15 cellular contexts compared by ENCODE assay signal in genomic region chr1:154270833-154271232, GRCh38. TPM values are rescaled to one million over a fixed set of nuclear protein-coding genes. Genes with fewer than 3 reads are reported as not detected.
DNase-seq lines count a peak whose midpoint lies in the region; TF ChIP-seq lines count a peak whose summit lies in the region.
"Had no signal": no experiment of that assay in that cellular context is flagged by ENCODE, and none has a peak within 500 bp of the region (broad histone marks: within the 10 kb centered on the region; RNA-seq: fewer than 3 reads in every experiment).

No MANE protein-coding gene starts in this region.

- DNase-seq in Caco-2 (no peak), nephron progenitor cell (no peak), NOMO-1 treated with DMSO at 0.1 percent for 48 hours (lab: John Stamatoyannopoulos, UW; ENCODE audit: unreplicated experiment) (no peak), mesendoderm (no peak), esophagus muscularis mucosa (ENCODE audit: extremely low spot score) (no peak), mesenteric fat pad (ENCODE audit: low spot score) (no peak)
- DNase-seq in activated naive CD8-positive, alpha-beta T cell treated with anti-CD3 and anti-CD28 coated beads for 36 hours: no peak
- DNase-seq: COR-L47, NCI-H1694, right cardiac atrium, Right ventricle myocardium superior had no signal

- H3K9me3 ChIP-seq in Caco-2 (no peaks in the 10 kb centered on the region), HEK293 (ENCODE audit: control insufficient read depth, insufficient read depth, low read depth, low read length) (no peaks in the 10 kb centered on the region), esophagus muscularis mucosa (no peaks in the 10 kb centered on the region)
- H3K9me3 ChIP-seq: mucosa of descending colon had no signal

- H3K27me3 ChIP-seq in Caco-2 (replicated peaks; ENCODE audit: control insufficient read depth, insufficient read depth, low read length) (no peaks in the 10 kb centered on the region), mesendoderm (ENCODE audit: insufficient read depth, low read length, poor library complexity) (no peaks in the 10 kb centered on the region), esophagus muscularis mucosa (no peaks in the 10 kb centered on the region)

- H3K23ac ChIP-seq in mesendoderm (ENCODE audit: low read length): no peak overlapping the region

- H3K9ac ChIP-seq in mesendoderm (ENCODE audit: low read length): no peak overlapping the region

- TF ChIP-seq POLR2A in esophagus muscularis mucosa (IDR thresholded peaks at IDR 0.05; ENCODE audit: low read depth): no peak

- TF ChIP-seq CTCF in Caco-2 (IDR thresholded peaks at IDR 0.05; ENCODE audit: insufficient read depth in 1 of 2, low read depth in 1 of 2, low read length in 1 of 2, severe bottlenecking in 1 of 2, unreplicated experiment in 1 of 2) (no peak), HEK293 (tag by site-specific recombination; IDR thresholded peaks at IDR 0.05) (no peak), nephron progenitor cell (IDR thresholded peaks at IDR 0.05) (no peak), esophagus muscularis mucosa (IDR thresholded peaks at IDR 0.05) (no peak)

- no peak overlapping the region for H3K56ac ChIP-seq in mesendoderm (ENCODE audit: low read length)

- TF ChIP-seq EP300 in esophagus muscularis mucosa (IDR thresholded peaks at IDR 0.05): no peak

- POLR2A ChIA-PET in Caco-2 (lab: Charles Lee) (no interaction called here), HEK293 (lab: Yijun Ruan, JAX) (no interaction called here)

- H3K27me3 Mint-ChIP-seq in Caco-2 (ENCODE audit: insufficient read depth, unreplicated experiment) (no peaks in the 10 kb centered on the region), nephron progenitor cell (ENCODE audit: low read depth, poor library complexity) (no peaks in the 10 kb centered on the region)
- no peaks in the 10 kb centered on the region for H3K27me3 Mint-ChIP-seq in activated naive CD8-positive, alpha-beta T cell treated with anti-CD3 and anti-CD28 coated beads for 36 hours

- CTCF ChIA-PET in Caco-2 (lab: Charles Lee) (interaction anchor here (1.9 to 3.1 kb wide), 2 partner anchors 64 to 71 kb away, joined by 7 to 21 read pairs; no protein-coding TSS in a partner anchor), HEK293 (lab: Yijun Ruan, JAX) (interaction anchor here (0.6 to 1.8 kb wide), 10 partner anchors 9 to 599 kb away, joined by 3 to 11 read pairs (median 4); no protein-coding TSS in a partner anchor)

- peak overlapping the region; percentile 28; the same call in 1 of the 2 replicates for H3K27ac ChIP-seq in HEK293 (ENCODE audit: extremely low read depth, low read depth, low read length)
- no peak overlapping the region for H3K27ac ChIP-seq in mesendoderm (ENCODE audit: low read depth, low read length)
- peak overlapping the region in 1 of 4 donors; percentile 92 for H3K27ac ChIP-seq in esophagus muscularis mucosa (replicated peaks in 1 of 4)
- H3K27ac ChIP-seq: coronary artery had no signal

- H3K4me2 ChIP-seq in mesendoderm (ENCODE audit: low read length): no peak overlapping the region

- no peaks in the 10 kb centered on the region for H3K9me3 Mint-ChIP-seq in Caco-2 (ENCODE audit: unreplicated experiment)
- H3K9me3 Mint-ChIP-seq in activated naive CD8-positive, alpha-beta T cell treated with anti-CD3 and anti-CD28 coated beads for 36 hours: no peaks in the 10 kb centered on the region
- H3K9me3 Mint-ChIP-seq in nephron progenitor cell: no peaks in the 10 kb centered on the region

- H2BK120ac ChIP-seq in mesendoderm (ENCODE audit: low read depth, low read length): no peak overlapping the region

- H2AK5ac ChIP-seq in mesendoderm (ENCODE audit: low read length): no peak overlapping the region

- H2BK15ac ChIP-seq in mesendoderm (replicated peaks; ENCODE audit: low read depth): no peak overlapping the region

- no peak overlapping the region for H4K5ac ChIP-seq in mesendoderm (ENCODE audit: low read length)

- H4K8ac ChIP-seq in mesendoderm (ENCODE audit: low read depth, low read length): no peak overlapping the region

- H3K36me3 Mint-ChIP-seq in Caco-2 (ENCODE audit: insufficient read depth, unreplicated experiment) (peaks cover 86% of the 10 kb centered on the region), nephron progenitor cell (ENCODE audit: low read depth) (peaks cover 29% of the 10 kb centered on the region)
- H3K36me3 Mint-ChIP-seq in activated naive CD8-positive, alpha-beta T cell treated with anti-CD3 and anti-CD28 coated beads for 36 hours: peaks cover 50% of the 10 kb centered on the region

- peak overlapping the region; percentile 88 for H3K4me3 Mint-ChIP-seq in Caco-2 (ENCODE audit: unreplicated experiment)
- H3K4me3 Mint-ChIP-seq in activated naive CD8-positive, alpha-beta T cell treated with anti-CD3 and anti-CD28 coated beads for 36 hours: peak overlapping the region; percentile 51
- peak overlapping the region; percentile 99 for H3K4me3 Mint-ChIP-seq in nephron progenitor cell

- H3K4me3 ChIP-seq in Caco-2 (ENCODE audit: low read depth, low read length): no peak overlapping the region
- H3K4me3 ChIP-seq in HEK293 (ENCODE audit: low read depth, low read length): no peak overlapping the region
- H3K4me3 ChIP-seq in mesendoderm (ENCODE audit: low read length): no peak overlapping the region
- H3K4me3 ChIP-seq in esophagus muscularis mucosa: no peak overlapping the region
- H3K4me3 ChIP-seq: mucosa of descending colon had no signal

- H3K4me1 Mint-ChIP-seq in Caco-2 (ENCODE audit: low read depth, unreplicated experiment) (peaks cover 22% of the 10 kb centered on the region), nephron progenitor cell (peaks cover 29% of the 10 kb centered on the region)
- H3K4me1 Mint-ChIP-seq in activated naive CD8-positive, alpha-beta T cell treated with anti-CD3 and anti-CD28 coated beads for 36 hours: peaks cover 57% of the 10 kb centered on the region

- H3K27ac Mint-ChIP-seq in Caco-2 (ENCODE audit: unreplicated experiment): peak overlapping the region; percentile 98
- H3K27ac Mint-ChIP-seq in activated naive CD8-positive, alpha-beta T cell treated with anti-CD3 and anti-CD28 coated beads for 36 hours: peak overlapping the region; percentile 91
- peak overlapping the region; percentile 29 for H3K27ac Mint-ChIP-seq in nephron progenitor cell

- H2BK5ac ChIP-seq in mesendoderm (ENCODE audit: low read length): no peak overlapping the region

- intact Hi-C loops in Caco-2 (cut with micrococcal nuclease; ENCODE audit: unreplicated experiment) (loop anchor here (5.0 to 10.0 kb wide), 2 partner anchors 269 to 834 kb away; no protein-coding TSS in a partner anchor), esophagus muscularis mucosa (cut with DNase I) (loop anchor here (5.0 kb wide), 2 partner anchors 51 to 74 kb away; partner anchors contain the start of gene AQP10)

- peaks cover 7% of the 10 kb centered on the region for H3K79me1 ChIP-seq in mesendoderm (ENCODE audit: low read length)

- no TSS peak for BruUV-seq in Caco-2 (replicated peaks; lab: Mats Ljungman, UMichigan)

- peaks cover 7% of the 10 kb centered on the region for H3K79me2 ChIP-seq in mesendoderm (ENCODE audit: control insufficient read depth, insufficient read depth, low read length)

- H3K18ac ChIP-seq in mesendoderm (ENCODE audit: low read length): no peak overlapping the region

- H3K36me3 ChIP-seq in Caco-2 (ENCODE audit: control insufficient read depth, insufficient read depth, low read length): no peaks in the 10 kb centered on the region; the same call in 1 of the 2 replicates
- H3K36me3 ChIP-seq in HEK293 (ENCODE audit: control insufficient read depth in 2 of 2, insufficient read depth in 1 of 2, low read length in 2 of 2): peaks cover 27 to 68% of the 10 kb centered on the region in 2 experiments
- H3K36me3 ChIP-seq in mesendoderm (ENCODE audit: control insufficient read depth, insufficient read depth, low read length): peaks cover 3% of the 10 kb centered on the region
- peaks cover 50 to 73% (median 60%) of the 10 kb centered on the region in 4 donors for H3K36me3 ChIP-seq in esophagus muscularis mucosa

- no CpG with 5 or more reads among the region's 5 CpGs for WGBS in mesendoderm (ENCODE audit: extremely low coverage, insufficient coverage, low lambda C conversion rate)
- WGBS in esophagus muscularis mucosa: 88% methylated on average over 5 of the region's 5 CpGs

- no peak overlapping the region for H3K4ac ChIP-seq in mesendoderm (ENCODE audit: low read depth, low read length)

- no peaks in the 10 kb centered on the region for H3K4me1 ChIP-seq in Caco-2
- no peaks in the 10 kb centered on the region for H3K4me1 ChIP-seq in HEK293 (ENCODE audit: control insufficient read depth, insufficient read depth, low read length)
- H3K4me1 ChIP-seq in mesendoderm (ENCODE audit: control insufficient read depth, low read depth, low read length): no peaks in the 10 kb centered on the region
- H3K4me1 ChIP-seq in esophagus muscularis mucosa: peaks cover 16 to 24% (median 24%) of the 10 kb centered on the region in 4 donors

TF ChIP-seq in HEK293, 187 proteins besides CTCF, POLR2A, EP300 and RAD21 (continues in another document):
- TF ChIP-seq ZNF792 (tag by site-specific recombination; IDR thresholded peaks at IDR 0.05): no peak
- TF ChIP-seq ZNF335 (tag by site-specific recombination; conservative IDR thresholded peaks at IDR 0.05): no peak

RNA-seq across cellular contexts. Expression of gene HAX1, which starts 1.6 kb away (rescaled TPM):
- total RNA-seq in Caco-2 (2022) (135 and 138 TPM in 2 replicates), esophagus muscularis mucosa (100 to 1,000 TPM in 2 of 4 donors, 10 to 100 TPM in 2; 71.0 to 127 (median 104) TPM), mesenteric fat pad (81.6 TPM)
- total RNA-seq in activated naive CD8-positive, alpha-beta T cell treated with anti-CD3 and anti-CD28 coated beads for 36 hours: 100 to 1,000 TPM; 167 to 181 TPM
- 85.9 TPM for polyA plus RNA-seq in mesendoderm (2013, experiment 1 of 2)
- polyA plus RNA-seq in mesendoderm (2013, experiment 2 of 2): 88.5 TPM

RNA-seq across cellular contexts. Expression of gene AQP10, which starts 50.1 kb away (rescaled TPM):
- total RNA-seq in Caco-2 (2022): 0.50 and 1.3 TPM in 2 replicates
- total RNA-seq in activated naive CD8-positive, alpha-beta T cell treated with anti-CD3 and anti-CD28 coated beads for 36 hours: not detected
- not detected for polyA plus RNA-seq in mesendoderm (2013, experiment 1 of 2)
- not detected for polyA plus RNA-seq in mesendoderm (2013, experiment 2 of 2)
- not detected for total RNA-seq in esophagus muscularis mucosa
- not detected for total RNA-seq in mesenteric fat pad
- total RNA-seq: mucosa of descending colon, subcutaneous adipose tissue had no signal

RNA-seq across cellular contexts. Expression of gene UBAP2L, which starts 50.1 kb away (rescaled TPM):
- total RNA-seq in Caco-2 (2022) (195 and 198 TPM in 2 replicates), esophagus muscularis mucosa (10 to 100 TPM; 53.6 to 79.7 (median 63.4) TPM), mesenteric fat pad (143 TPM)
- 100 to 1,000 TPM; 247 to 266 TPM for total RNA-seq in activated naive CD8-positive, alpha-beta T cell treated with anti-CD3 and anti-CD28 coated beads for 36 hours
- 220 TPM for polyA plus RNA-seq in mesendoderm (2013, experiment 1 of 2)
- 216 TPM for polyA plus RNA-seq in mesendoderm (2013, experiment 2 of 2)

RNA-seq across cellular contexts. Expression of gene ATP8B2, which starts 54.5 kb away (rescaled TPM):
- total RNA-seq in Caco-2 (2022) (10.5 and 10.6 TPM in 2 replicates), esophagus muscularis mucosa (100 to 1,000 TPM; 108 to 178 (median 128) TPM), mesenteric fat pad (38.7 TPM)
- total RNA-seq in activated naive CD8-positive, alpha-beta T cell treated with anti-CD3 and anti-CD28 coated beads for 36 hours: 10 to 100 TPM; 64.9 to 66.4 TPM
- polyA plus RNA-seq in mesendoderm (2013, experiment 1 of 2): 22.7 TPM
- polyA plus RNA-seq in mesendoderm (2013, experiment 2 of 2): 23.2 TPM

Comparison
In these comparisons a context has a peak if more than half of its experiments do, and no peak if none do; other contexts are left out.
1. H3K27ac Mint-ChIP-seq: peak in every context shown above with its lines; median percentile 98 in Caco-2; 91 in activated naive CD8-positive, alpha-beta T cell treated with anti-CD3 and anti-CD28 coated beads for 36 hours; 29 in nephron progenitor cell.